In genomic region chr18:62187543-62188378, GRCh38 we compare ENCODE assay signal across 8 cellular contexts. TPM values are rescaled to one million over a fixed set of nuclear protein-coding genes. Genes with fewer than 3 reads are reported as not detected.
DNase-seq lines count a peak whose midpoint lies in the region; ATAC-seq and TF ChIP-seq lines count a peak whose summit lies in the region.

No MANE protein-coding gene starts in this region.

- peak overlapping the region; percentile 97 for H2AFZ ChIP-seq in osteoblast (ENCODE audit: low read length)

- peak in 2 of 3 experiments; percentile 74 to 81 for DNase-seq in NCI-H1417 (lab: John Stamatoyannopoulos, UW)
- DNase-seq in NCI-H1417 treated with DMSO at 0.1 percent for 48 hours (lab: John Stamatoyannopoulos, UW) = no peak
- DNase-seq in NT2/D1 (ENCODE audit: low read depth, low spot score) = no peak
- DNase-seq in activated naive CD4-positive, alpha-beta T cell treated with anti-CD3 and anti-CD28 coated beads, Interleukin-2, amount 10 ng/mL, durations not matched to agents 7 days and 5 days = peak; percentile 49
- DNase-seq in glomerular visceral epithelial cell (ENCODE audit: extremely low spot score) = peak; percentile 24
- peak; percentile 72 for DNase-seq in osteoblast (ENCODE audit: insufficient read length, low spot score, missing footprints)

- H3K79me2 ChIP-seq in osteoblast (ENCODE audit: insufficient read depth, low read length) = peaks cover 62% of the 10 kb centered on the region

- no peaks in the 10 kb centered on the region for H3K4me1 ChIP-seq in NT2/D1 (ENCODE audit: insufficient read depth, insufficient read length)
- peaks cover 21% of the 10 kb centered on the region for H3K4me1 ChIP-seq in osteoblast (ENCODE audit: insufficient read depth, low read length)

- H3K4me3 Mint-ChIP-seq in activated naive CD4-positive, alpha-beta T cell treated with anti-CD3 and anti-CD28 coated beads, Interleukin-2, amount 10 ng/mL, durations not matched to agents 7 days and 5 days = peak overlapping the region; percentile 98

- peaks cover 8% of the 10 kb centered on the region for H3K9me3 Mint-ChIP-seq in activated naive CD4-positive, alpha-beta T cell treated with anti-CD3 and anti-CD28 coated beads, Interleukin-2, amount 10 ng/mL, durations not matched to agents 7 days and 5 days

- H3K27me3 Mint-ChIP-seq in activated naive CD4-positive, alpha-beta T cell treated with anti-CD3 and anti-CD28 coated beads, Interleukin-2, amount 10 ng/mL, durations not matched to agents 7 days and 5 days = no peaks in the 10 kb centered on the region

- peak overlapping the region; percentile 97 for H3K9ac ChIP-seq in NT2/D1 (ENCODE audit: insufficient read length, low read depth)

- H3K4me3 ChIP-seq in NT2/D1 (ENCODE audit: insufficient read length, low read depth) (peak overlapping the region; percentile 92), osteoblast (ENCODE audit: insufficient read depth, low read length) (peak overlapping the region; percentile 99)

- peaks cover 31% of the 10 kb centered on the region for H4K20me1 ChIP-seq in osteoblast (ENCODE audit: insufficient read depth, low read length)

- no peaks in the 10 kb centered on the region for H3K9me3 ChIP-seq in NT2/D1 (ENCODE audit: insufficient read depth, low read length)
- H3K9me3 ChIP-seq in osteoblast (ENCODE audit: low read depth, low read length) = no peaks in the 10 kb centered on the region

- H3K4me1 Mint-ChIP-seq in activated naive CD4-positive, alpha-beta T cell treated with anti-CD3 and anti-CD28 coated beads, Interleukin-2, amount 10 ng/mL, durations not matched to agents 7 days and 5 days = peaks cover 64% of the 10 kb centered on the region

- H3K36me3 ChIP-seq in NT2/D1 (ENCODE audit: insufficient read depth, insufficient read length, low read length) = peaks cover 6% of the 10 kb centered on the region
- H3K36me3 ChIP-seq in osteoblast (ENCODE audit: insufficient read depth, low read length) = no peaks in the 10 kb centered on the region

- peak; percentile 0 for ATAC-seq in HG02840 (IDR thresholded peaks at IDR 0.05; ENCODE audit: low FRiP score, unreplicated experiment)
- no peak for ATAC-seq in HG02678 (IDR thresholded peaks at IDR 0.05; ENCODE audit: unreplicated experiment)

- CTCF ChIA-PET in activated naive CD4-positive, alpha-beta T cell treated with anti-CD3 and anti-CD28 coated beads, Interleukin-2, amount 10 ng/mL, durations not matched to agents 7 days and 5 days (lab: Charles Lee) = interaction anchor here (0.8 to 8.3 kb wide), 4 partner anchors 10 to 234 kb away, joined by 3 to 84 read pairs (median 6); no protein-coding TSS in a partner anchor

- H3K27me3 ChIP-seq in NT2/D1 (ENCODE audit: insufficient read depth, insufficient read length) (no peaks in the 10 kb centered on the region), osteoblast (ENCODE audit: insufficient read depth, low read length) (no peaks in the 10 kb centered on the region)

- H3K27ac ChIP-seq in osteoblast (ENCODE audit: low read depth, low read length) = peak overlapping the region; percentile 74

- peak overlapping the region; percentile 96 for H3K27ac Mint-ChIP-seq in activated naive CD4-positive, alpha-beta T cell treated with anti-CD3 and anti-CD28 coated beads, Interleukin-2, amount 10 ng/mL, durations not matched to agents 7 days and 5 days

- peak; percentile 25 for TF ChIP-seq CTCF in osteoblast (IDR thresholded peaks at IDR 0.05; ENCODE audit: extremely low read depth, low read depth, low read length)

- H3K36me3 Mint-ChIP-seq in activated naive CD4-positive, alpha-beta T cell treated with anti-CD3 and anti-CD28 coated beads, Interleukin-2, amount 10 ng/mL, durations not matched to agents 7 days and 5 days = peaks cover 39% of the 10 kb centered on the region

- H3K4me2 ChIP-seq in osteoblast (ENCODE audit: insufficient read depth, low read length) = peak overlapping the region; percentile 93

RNA-seq across cellular contexts. Expression of gene RELCH, which starts 0.7 kb away (rescaled TPM):
- 33.6 and 34.0 TPM in 2 replicates for total RNA-seq in osteoblast

RNA-seq across cellular contexts. Expression of gene PIGN, which starts 0.9 kb away (rescaled TPM):
- 40.1 and 44.2 TPM in 2 replicates for total RNA-seq in osteoblast

Comparison
In these comparisons a context has a peak if more than half of its experiments do, and no peak if none do; other contexts are left out.
1. DNase-seq: peak in NCI-H1417 (2 of 3), activated naive CD4-positive, alpha-beta T cell treated with anti-CD3 and anti-CD28 coated beads, Interleukin-2, amount 10 ng/mL, durations not matched to agents 7 days and 5 days (single experiment), glomerular visceral epithelial cell (single experiment) and osteoblast (single experiment); none in NCI-H1417 treated with DMSO at 0.1 percent for 48 hours (single experiment) and NT2/D1 (single experiment).